ENCODE assay signal across 23 cellular contexts in genomic region chr11:20854214-20854613, GRCh38.
DNase-seq lines count a peak whose midpoint lies in the region; ATAC-seq and TF ChIP-seq lines count a peak whose summit lies in the region.
"Had no signal": no experiment of that assay in that cellular context is flagged by ENCODE, and none has a peak within 500 bp of the region (broad histone marks: within the 10 kb centered on the region; RNA-seq: fewer than 3 reads in every experiment).

No MANE protein-coding gene starts in this region.

- H4K20me1 ChIP-seq in GM23338 (replicated peaks; ENCODE audit: insufficient read depth) = no peaks in the 10 kb centered on the region

- ATAC-seq in GM23338 (peak; percentile 45), HG02678 (IDR thresholded peaks at IDR 0.05; ENCODE audit: unreplicated experiment) (no peak)
- ATAC-seq in activated CD8-positive, alpha-beta memory T cell treated with anti-CD3 and anti-CD28 coated beads, Interleukin-2, amount 10 ng/mL, durations not matched to agents 7 days and 5 days = no peak
- ATAC-seq: CD8-positive, alpha-beta T cell; natural killer cell; Panc1; pancreas; right cardiac atrium; stimulated activated naive CD8-positive, alpha-beta T cell treated with anti-CD3 and anti-CD28 coated beads, Interleukin-15, Interleukin-2, amounts not matched to agents 100 U/mL and 50 U/mL, for 24 hours had no signal

- H2AFZ ChIP-seq in GM23338 = no peak overlapping the region

- TF ChIP-seq CTCF in GM23338 (conservative IDR thresholded peaks at IDR 0.05; ENCODE audit: low read depth in 2 of 2) (no peak), NB4 (IDR thresholded peaks at IDR 0.05; ENCODE audit: low read depth, low read length) (no peak), endothelial cell (IDR thresholded peaks at IDR 0.05; ENCODE audit: unreplicated experiment) (no peak)

- H3K27ac Mint-ChIP-seq in GM23338 (no peak overlapping the region), endothelial cell (ENCODE audit: unreplicated experiment) (no peak overlapping the region)
- no peak overlapping the region for H3K27ac Mint-ChIP-seq in activated CD8-positive, alpha-beta memory T cell treated with anti-CD3 and anti-CD28 coated beads, Interleukin-2, amount 10 ng/mL, durations not matched to agents 7 days and 5 days
- H3K27ac Mint-ChIP-seq: activated naive CD4-positive, alpha-beta T cell treated with anti-CD3 and anti-CD28 coated beads for 36 hours; CD8-positive, alpha-beta T cell; natural killer cell had no signal

- H3K79me2 ChIP-seq in GM23338 (replicated peaks; ENCODE audit: insufficient read depth) = no peaks in the 10 kb centered on the region

- H3K27ac ChIP-seq in GM23338 (ENCODE audit: low read depth) = no peak overlapping the region
- H3K27ac ChIP-seq: esophagus muscularis mucosa, pancreas had no signal

- no peaks in the 10 kb centered on the region for H3F3A ChIP-seq in GM23338 (replicated peaks; ENCODE audit: low read depth)

- peaks cover 1% of the 10 kb centered on the region for H3K4me1 Mint-ChIP-seq in GM23338
- H3K4me1 Mint-ChIP-seq in endothelial cell (ENCODE audit: unreplicated experiment) = no peaks in the 10 kb centered on the region
- H3K4me1 Mint-ChIP-seq in activated CD8-positive, alpha-beta memory T cell treated with anti-CD3 and anti-CD28 coated beads, Interleukin-2, amount 10 ng/mL, durations not matched to agents 7 days and 5 days = no peaks in the 10 kb centered on the region
- H3K4me1 Mint-ChIP-seq: natural killer cell had no signal

- H3K36me3 ChIP-seq in GM23338 (ENCODE audit: insufficient read depth) = no peaks in the 10 kb centered on the region
- H3K36me3 ChIP-seq: esophagus muscularis mucosa, pancreas had no signal

- H3K4me3 Mint-ChIP-seq in GM23338 = no peak overlapping the region
- no peak overlapping the region for H3K4me3 Mint-ChIP-seq in endothelial cell (ENCODE audit: unreplicated experiment)
- H3K4me3 Mint-ChIP-seq in activated CD8-positive, alpha-beta memory T cell treated with anti-CD3 and anti-CD28 coated beads, Interleukin-2, amount 10 ng/mL, durations not matched to agents 7 days and 5 days = no peak overlapping the region
- H3K4me3 Mint-ChIP-seq: activated naive CD4-positive, alpha-beta T cell treated with anti-CD3 and anti-CD28 coated beads for 36 hours; CD8-positive, alpha-beta T cell; natural killer cell had no signal

- H3K36me3 Mint-ChIP-seq in GM23338 (ENCODE audit: low read depth) (no peaks in the 10 kb centered on the region), endothelial cell (ENCODE audit: low read depth, unreplicated experiment) (no peaks in the 10 kb centered on the region)
- no peaks in the 10 kb centered on the region for H3K36me3 Mint-ChIP-seq in activated CD8-positive, alpha-beta memory T cell treated with anti-CD3 and anti-CD28 coated beads, Interleukin-2, amount 10 ng/mL, durations not matched to agents 7 days and 5 days
- H3K36me3 Mint-ChIP-seq: CD8-positive, alpha-beta T cell; natural killer cell had no signal

- no peak overlapping the region for H3K4me2 ChIP-seq in GM23338

- H3K4me1 ChIP-seq in GM23338 (ENCODE audit: insufficient read depth) = no peaks in the 10 kb centered on the region
- H3K4me1 ChIP-seq: esophagus muscularis mucosa, pancreas had no signal

- no peaks in the 10 kb centered on the region for H3K27me3 Mint-ChIP-seq in GM23338 (ENCODE audit: insufficient read depth, low read depth, poor library complexity)
- peaks cover 4% of the 10 kb centered on the region for H3K27me3 Mint-ChIP-seq in endothelial cell (ENCODE audit: unreplicated experiment)
- no peaks in the 10 kb centered on the region for H3K27me3 Mint-ChIP-seq in activated CD8-positive, alpha-beta memory T cell treated with anti-CD3 and anti-CD28 coated beads, Interleukin-2, amount 10 ng/mL, durations not matched to agents 7 days and 5 days

- CTCF ChIA-PET in activated CD8-positive, alpha-beta memory T cell treated with anti-CD3 and anti-CD28 coated beads, Interleukin-2, amount 10 ng/mL, durations not matched to agents 7 days and 5 days (lab: Charles Lee) = no interaction called here

- H3K27me3 ChIP-seq in GM23338 (ENCODE audit: insufficient read depth) = no peaks in the 10 kb centered on the region
- H3K27me3 ChIP-seq: esophagus muscularis mucosa, pancreas had no signal

- DNase-seq in GM23338 (ENCODE audit: low spot score) (peak; percentile 54), NB4 (ENCODE audit: low read depth) (peak; percentile 21), endothelial cell (ENCODE audit: low spot score) (peak; percentile 33), renal cortical epithelial cell (ENCODE audit: low read depth) (peak; percentile 12), NCI-H2081 (lab: John Stamatoyannopoulos, UW) (no peak)
- no peak for DNase-seq in activated CD8-positive, alpha-beta memory T cell treated with anti-CD3 and anti-CD28 coated beads, Interleukin-2, amount 10 ng/mL, durations not matched to agents 7 days and 5 days
- DNase-seq: activated CD4-positive, alpha-beta T cell treated with anti-CD3 and anti-CD28 coated beads for 4 hours; activated naive CD4-positive, alpha-beta T cell treated with anti-CD3 and anti-CD28 coated beads for 36 hours; activated T-cell treated with anti-CD3 and anti-CD28 coated beads, Interleukin-2, amount 50 U/mL, for 48 hours; AML-193; CD8-positive, alpha-beta T cell; DMS79; effector CD8-positive, alpha-beta T cell; hippocampal formation; natural killer cell; NCI-H82; pancreas; right cardiac atrium; stimulated activated naive CD8-positive, alpha-beta T cell treated with anti-CD3 and anti-CD28 coated beads, Interleukin-15, Interleukin-2, amounts not matched to agents 100 U/mL and 50 U/mL, for 24 hours; T-helper 1 cell had no signal

- TF ChIP-seq POLR2A in NB4 (IDR thresholded peaks at IDR 0.05; ENCODE audit: extremely low read depth, insufficient read length) = no peak

- H3K4me3 ChIP-seq in GM23338 (no peak overlapping the region), NB4 (ENCODE audit: low read depth, low read length) (no peak overlapping the region)
- H3K4me3 ChIP-seq: esophagus muscularis mucosa, pancreas had no signal

- H3K9me3 Mint-ChIP-seq in GM23338 = no peaks in the 10 kb centered on the region
- no peaks in the 10 kb centered on the region for H3K9me3 Mint-ChIP-seq in endothelial cell (ENCODE audit: unreplicated experiment)
- no peaks in the 10 kb centered on the region for H3K9me3 Mint-ChIP-seq in activated CD8-positive, alpha-beta memory T cell treated with anti-CD3 and anti-CD28 coated beads, Interleukin-2, amount 10 ng/mL, durations not matched to agents 7 days and 5 days (ENCODE audit: low read depth)

- H3K9me2 ChIP-seq in GM23338 (ENCODE audit: insufficient read depth) = peaks cover 5% of the 10 kb centered on the region; the same call in 1 of the 2 replicates

TF ChIP-seq in GM23338, 12 proteins besides CTCF, POLR2A, EP300 and RAD21:
- no peak for TF ChIP-seq EZH2 (IDR thresholded peaks at IDR 0.05; ENCODE audit: low read depth, unreplicated experiment)
- TF ChIP-seq REST (IDR thresholded peaks at IDR 0.05; ENCODE audit: unreplicated experiment) = peak; percentile 84

Comparison
In these comparisons a context has a peak if more than half of its experiments do, and no peak if none do; other contexts are left out.
1. DNase-seq: peak in GM23338 (single experiment), NB4 (single experiment), endothelial cell (single experiment) and renal cortical epithelial cell (single experiment); none in NCI-H2081 (0 of 2) and activated CD8-positive, alpha-beta memory T cell treated with anti-CD3 and anti-CD28 coated beads, Interleukin-2, amount 10 ng/mL, durations not matched to agents 7 days and 5 days (single experiment).